ENCODE assay signal across 1 cellular context in genomic region chr18:70430501-70431173, GRCh38.
TF ChIP-seq lines count a peak whose summit lies in the region.

No MANE protein-coding gene starts in this region.

TF ChIP-seq in H1, 55 proteins besides CTCF, POLR2A, EP300 and RAD21 (continued from another document):
- TF ChIP-seq ATF2 (IDR thresholded peaks at IDR 0.05; ENCODE audit: low read length) (no peak), POU5F1 (IDR thresholded peaks at IDR 0.05; ENCODE audit: low read depth, low read length) (no peak), USF2 (IDR thresholded peaks at IDR 0.05; ENCODE audit: low read length) (no peak), RXRA (IDR thresholded peaks at IDR 0.05; ENCODE audit: insufficient read depth, low read depth, low read length) (no peak), TCF12 (IDR thresholded peaks at IDR 0.05; ENCODE audit: low read depth, low read length) (no peak), NANOG (IDR thresholded peaks at IDR 0.05; ENCODE audit: insufficient read depth, low read depth, low read length, poor library complexity, severe bottlenecking) (no peak), BCL11A (IDR thresholded peaks at IDR 0.05; ENCODE audit: low read depth in 2 of 2, low read length in 2 of 2) (no peak), SP1 (IDR thresholded peaks at IDR 0.05; ENCODE audit: low read depth, low read length) (no peak), CHD1 (IDR thresholded peaks at IDR 0.05; ENCODE audit: low read depth, low read length) (no peak), MAFK (IDR thresholded peaks at IDR 0.05; ENCODE audit: low read depth, low read length) (no peak), JUN (IDR thresholded peaks at IDR 0.05; ENCODE audit: low read depth, low read length) (no peak), KDM5A (IDR thresholded peaks at IDR 0.05; ENCODE audit: low read length) (no peak), FOSL1 (IDR thresholded peaks at IDR 0.05; ENCODE audit: insufficient read depth, low read depth, low read length) (no peak), SP4 (IDR thresholded peaks at IDR 0.05; ENCODE audit: low read length) (no peak), BACH1 (IDR thresholded peaks at IDR 0.05; ENCODE audit: low read length) (no peak), SP2 (IDR thresholded peaks at IDR 0.05; ENCODE audit: low read length) (no peak)
- TF ChIP-seq, protein P1, sequence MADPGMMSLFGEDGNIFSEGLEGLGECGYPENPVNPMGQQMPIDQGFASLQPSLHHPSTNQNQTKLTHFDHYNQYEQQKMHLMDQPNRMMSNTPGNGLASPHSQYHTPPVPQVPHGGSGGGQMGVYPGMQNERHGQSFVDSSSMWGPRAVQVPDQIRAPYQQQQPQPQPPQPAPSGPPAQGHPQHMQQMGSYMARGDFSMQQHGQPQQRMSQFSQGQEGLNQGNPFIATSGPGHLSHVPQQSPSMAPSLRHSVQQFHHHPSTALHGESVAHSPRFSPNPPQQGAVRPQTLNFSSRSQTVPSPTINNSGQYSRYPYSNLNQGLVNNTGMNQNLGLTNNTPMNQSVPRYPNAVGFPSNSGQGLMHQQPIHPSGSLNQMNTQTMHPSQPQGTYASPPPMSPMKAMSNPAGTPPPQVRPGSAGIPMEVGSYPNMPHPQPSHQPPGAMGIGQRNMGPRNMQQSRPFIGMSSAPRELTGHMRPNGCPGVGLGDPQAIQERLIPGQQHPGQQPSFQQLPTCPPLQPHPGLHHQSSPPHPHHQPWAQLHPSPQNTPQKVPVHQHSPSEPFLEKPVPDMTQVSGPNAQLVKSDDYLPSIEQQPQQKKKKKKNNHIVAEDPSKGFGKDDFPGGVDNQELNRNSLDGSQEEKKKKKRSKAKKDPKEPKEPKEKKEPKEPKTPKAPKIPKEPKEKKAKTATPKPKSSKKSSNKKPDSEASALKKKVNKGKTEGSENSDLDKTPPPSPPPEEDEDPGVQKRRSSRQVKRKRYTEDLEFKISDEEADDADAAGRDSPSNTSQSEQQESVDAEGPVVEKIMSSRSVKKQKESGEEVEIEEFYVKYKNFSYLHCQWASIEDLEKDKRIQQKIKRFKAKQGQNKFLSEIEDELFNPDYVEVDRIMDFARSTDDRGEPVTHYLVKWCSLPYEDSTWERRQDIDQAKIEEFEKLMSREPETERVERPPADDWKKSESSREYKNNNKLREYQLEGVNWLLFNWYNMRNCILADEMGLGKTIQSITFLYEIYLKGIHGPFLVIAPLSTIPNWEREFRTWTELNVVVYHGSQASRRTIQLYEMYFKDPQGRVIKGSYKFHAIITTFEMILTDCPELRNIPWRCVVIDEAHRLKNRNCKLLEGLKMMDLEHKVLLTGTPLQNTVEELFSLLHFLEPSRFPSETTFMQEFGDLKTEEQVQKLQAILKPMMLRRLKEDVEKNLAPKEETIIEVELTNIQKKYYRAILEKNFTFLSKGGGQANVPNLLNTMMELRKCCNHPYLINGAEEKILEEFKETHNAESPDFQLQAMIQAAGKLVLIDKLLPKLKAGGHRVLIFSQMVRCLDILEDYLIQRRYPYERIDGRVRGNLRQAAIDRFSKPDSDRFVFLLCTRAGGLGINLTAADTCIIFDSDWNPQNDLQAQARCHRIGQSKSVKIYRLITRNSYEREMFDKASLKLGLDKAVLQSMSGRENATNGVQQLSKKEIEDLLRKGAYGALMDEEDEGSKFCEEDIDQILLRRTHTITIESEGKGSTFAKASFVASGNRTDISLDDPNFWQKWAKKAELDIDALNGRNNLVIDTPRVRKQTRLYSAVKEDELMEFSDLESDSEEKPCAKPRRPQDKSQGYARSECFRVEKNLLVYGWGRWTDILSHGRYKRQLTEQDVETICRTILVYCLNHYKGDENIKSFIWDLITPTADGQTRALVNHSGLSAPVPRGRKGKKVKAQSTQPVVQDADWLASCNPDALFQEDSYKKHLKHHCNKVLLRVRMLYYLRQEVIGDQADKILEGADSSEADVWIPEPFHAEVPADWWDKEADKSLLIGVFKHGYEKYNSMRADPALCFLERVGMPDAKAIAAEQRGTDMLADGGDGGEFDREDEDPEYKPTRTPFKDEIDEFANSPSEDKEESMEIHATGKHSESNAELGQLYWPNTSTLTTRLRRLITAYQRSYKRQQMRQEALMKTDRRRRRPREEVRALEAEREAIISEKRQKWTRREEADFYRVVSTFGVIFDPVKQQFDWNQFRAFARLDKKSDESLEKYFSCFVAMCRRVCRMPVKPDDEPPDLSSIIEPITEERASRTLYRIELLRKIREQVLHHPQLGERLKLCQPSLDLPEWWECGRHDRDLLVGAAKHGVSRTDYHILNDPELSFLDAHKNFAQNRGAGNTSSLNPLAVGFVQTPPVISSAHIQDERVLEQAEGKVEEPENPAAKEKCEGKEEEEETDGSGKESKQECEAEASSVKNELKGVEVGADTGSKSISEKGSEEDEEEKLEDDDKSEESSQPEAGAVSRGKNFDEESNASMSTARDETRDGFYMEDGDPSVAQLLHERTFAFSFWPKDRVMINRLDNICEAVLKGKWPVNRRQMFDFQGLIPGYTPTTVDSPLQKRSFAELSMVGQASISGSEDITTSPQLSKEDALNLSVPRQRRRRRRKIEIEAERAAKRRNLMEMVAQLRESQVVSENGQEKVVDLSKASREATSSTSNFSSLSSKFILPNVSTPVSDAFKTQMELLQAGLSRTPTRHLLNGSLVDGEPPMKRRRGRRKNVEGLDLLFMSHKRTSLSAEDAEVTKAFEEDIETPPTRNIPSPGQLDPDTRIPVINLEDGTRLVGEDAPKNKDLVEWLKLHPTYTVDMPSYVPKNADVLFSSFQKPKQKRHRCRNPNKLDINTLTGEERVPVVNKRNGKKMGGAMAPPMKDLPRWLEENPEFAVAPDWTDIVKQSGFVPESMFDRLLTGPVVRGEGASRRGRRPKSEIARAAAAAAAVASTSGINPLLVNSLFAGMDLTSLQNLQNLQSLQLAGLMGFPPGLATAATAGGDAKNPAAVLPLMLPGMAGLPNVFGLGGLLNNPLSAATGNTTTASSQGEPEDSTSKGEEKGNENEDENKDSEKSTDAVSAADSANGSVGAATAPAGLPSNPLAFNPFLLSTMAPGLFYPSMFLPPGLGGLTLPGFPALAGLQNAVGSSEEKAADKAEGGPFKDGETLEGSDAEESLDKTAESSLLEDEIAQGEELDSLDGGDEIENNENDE (IDR thresholded peaks at IDR 0.05; ENCODE audit: insufficient replicate concordance, low read length), result no peak
